Comparison of ENCODE assay signal across 1 cellular context in the genomic region with DNA sequence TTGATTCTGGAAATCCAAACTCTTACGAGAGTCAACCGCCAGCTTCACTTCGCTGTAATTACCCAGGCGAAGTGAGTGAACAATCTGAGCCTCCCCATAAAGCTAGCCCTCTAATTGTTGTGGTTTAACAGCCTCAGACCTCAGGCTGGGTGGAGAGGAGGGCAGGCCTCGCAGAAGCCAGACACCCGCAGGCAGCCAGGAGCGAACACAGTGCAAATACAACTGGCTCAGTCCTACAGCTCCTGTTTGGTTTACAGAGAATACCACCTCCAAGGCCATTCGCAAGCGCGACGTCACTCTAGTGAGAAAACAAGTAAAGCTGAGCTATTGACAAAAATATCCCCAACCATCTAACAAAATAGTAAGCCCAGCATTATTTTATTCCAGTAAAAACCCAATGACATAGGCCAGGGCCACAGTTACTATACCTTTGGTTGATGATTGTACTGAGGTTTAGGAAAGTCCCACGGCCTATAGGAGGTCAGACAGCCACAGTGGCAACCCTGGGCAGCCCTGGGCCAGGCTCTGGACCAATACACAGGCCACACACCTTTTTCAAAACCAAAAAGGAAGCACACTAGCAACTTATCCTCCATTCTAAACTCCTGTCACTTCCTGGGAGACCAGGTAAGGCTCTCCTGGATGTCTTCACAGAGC.
TF ChIP-seq lines count a peak whose summit lies in the region.

No MANE protein-coding gene starts in this region.

TF ChIP-seq in H1, 55 proteins besides CTCF, POLR2A, EP300 and RAD21 (continued from another document):
- TF ChIP-seq, protein P1, sequence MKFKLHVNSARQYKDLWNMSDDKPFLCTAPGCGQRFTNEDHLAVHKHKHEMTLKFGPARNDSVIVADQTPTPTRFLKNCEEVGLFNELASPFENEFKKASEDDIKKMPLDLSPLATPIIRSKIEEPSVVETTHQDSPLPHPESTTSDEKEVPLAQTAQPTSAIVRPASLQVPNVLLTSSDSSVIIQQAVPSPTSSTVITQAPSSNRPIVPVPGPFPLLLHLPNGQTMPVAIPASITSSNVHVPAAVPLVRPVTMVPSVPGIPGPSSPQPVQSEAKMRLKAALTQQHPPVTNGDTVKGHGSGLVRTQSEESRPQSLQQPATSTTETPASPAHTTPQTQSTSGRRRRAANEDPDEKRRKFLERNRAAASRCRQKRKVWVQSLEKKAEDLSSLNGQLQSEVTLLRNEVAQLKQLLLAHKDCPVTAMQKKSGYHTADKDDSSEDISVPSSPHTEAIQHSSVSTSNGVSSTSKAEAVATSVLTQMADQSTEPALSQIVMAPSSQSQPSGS (IDR thresholded peaks at IDR 0.05; ENCODE audit: low read length) = no peak
- TF ChIP-seq HDAC2 (IDR thresholded peaks at IDR 0.05; ENCODE audit: borderline replicate concordance in 1 of 2, low read depth in 2 of 2, low read length in 2 of 2) = no peak
- no peak for TF ChIP-seq SAP30 (IDR thresholded peaks at IDR 0.05; ENCODE audit: insufficient read depth, insufficient replicate concordance, low read length)
- TF ChIP-seq SP2 (IDR thresholded peaks at IDR 0.05; ENCODE audit: low read length) = no peak
